Comparison of ENCODE assay signal across 26 cellular contexts in the genomic region with DNA sequence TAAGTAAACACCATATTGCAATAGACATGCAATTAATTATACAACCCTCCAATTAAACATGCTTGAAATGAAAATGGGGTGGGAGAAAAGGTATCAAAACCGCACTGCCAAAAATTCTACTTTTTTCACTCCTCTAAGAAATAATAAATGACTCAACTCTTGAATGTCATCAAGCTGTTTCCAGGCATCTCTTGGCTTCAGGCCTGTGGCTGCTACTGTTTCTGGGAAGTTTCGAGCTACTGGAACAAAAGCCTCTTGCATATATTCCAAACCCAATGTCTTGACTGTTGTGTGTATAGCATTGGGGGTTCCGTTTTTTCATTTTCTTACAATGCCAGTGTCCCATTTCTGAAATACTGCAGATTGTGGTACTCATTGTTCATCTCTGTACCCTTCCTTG.
DNase-seq lines count a peak whose midpoint lies in the region; ATAC-seq and TF ChIP-seq lines count a peak whose summit lies in the region.
"Had no signal": no experiment of that assay in that cellular context is flagged by ENCODE, and none has a peak within 500 bp of the region (broad histone marks: within the 10 kb centered on the region; RNA-seq: fewer than 3 reads in every experiment).

No MANE protein-coding gene starts in this region.

- peaks cover 0 to 25% (median 0%) of the 10 kb centered on the region in 45 donors for H3K27me3 ChIP-seq in dorsolateral prefrontal cortex
- H3K27me3 ChIP-seq: BE2C, SJCRH30 had no signal

- no peak for ATAC-seq in GM19455 (IDR thresholded peaks at IDR 0.05; ENCODE audit: unreplicated experiment)
- ATAC-seq in GM19351 (IDR thresholded peaks at IDR 0.05; ENCODE audit: unreplicated experiment), result no peak
- ATAC-seq: Right ventricle myocardium inferior, SK-N-SH treated with all-trans-retinoic acid at 6 μM for 48 hours had no signal

- H3K27ac ChIP-seq in dorsolateral prefrontal cortex, result peak overlapping the region in 48 of 59 donors; percentile 5 to 90 (median 66)
- H3K27ac ChIP-seq: 22Rv1, HL-60, KMS-11, PC-9, SJCRH30 had no signal

- TF ChIP-seq CTCF in dorsolateral prefrontal cortex (IDR thresholded peaks at IDR 0.05 in 54 of 56, conservative IDR thresholded peaks at IDR 0.05 in 2 of 56; ENCODE audit: low read depth in 1 of 56, partially characterized antibody in 56 of 56), result no peak

- DNase-seq in NCI-H1694 treated with DMSO at 0.1 percent for 48 hours (lab: John Stamatoyannopoulos, UW), result peak; percentile 92
- DNase-seq in NCI-H1694 (lab: John Stamatoyannopoulos, UW), result no peak
- DNase-seq in dorsolateral prefrontal cortex, result peak in 4 of 10 donors; percentile 40 to 68 (median 58)
- peak; percentile 58 for DNase-seq in medulla oblongata (ENCODE audit: extremely low spot score)
- DNase-seq in activated CD4-positive, CD25-positive, alpha-beta regulatory T cell (lab: John Stamatoyannopoulos, UW), result no peak
- DNase-seq: BE2C; CD8-positive, alpha-beta memory T cell; DMS 273 treated with DMSO at 0.1 percent for 48 hours; DND-41; GOT3; HCEC 1CT; NCI-H1048; NCI-H1417; NCI-H187; NCI-H524 treated with DMSO at 0.1 percent for 48 hours; NCI-H82; NK-92 treated with Interleukin-12 subunit alpha and Interleukin-12 subunit beta, amount 100 ng/mL, for 24 hours; PC-9; SJCRH30 had no signal

- H3K4me3 ChIP-seq in dorsolateral prefrontal cortex, result no peak overlapping the region
- H3K4me3 ChIP-seq: PC-9, SJCRH30 had no signal

- intact Hi-C loops in dorsolateral prefrontal cortex (cut with DNase I), result no loop called here

Comparison
In these comparisons a context has a peak if more than half of its experiments do, and no peak if none do; other contexts are left out.
1. DNase-seq: peak in NCI-H1694 treated with DMSO at 0.1 percent for 48 hours (single experiment) and medulla oblongata (single experiment); none in NCI-H1694 (single experiment) and activated CD4-positive, CD25-positive, alpha-beta regulatory T cell (0 of 4).